In genomic region chr7:128405345-128406146, GRCh38 we compare ENCODE assay signal across 8 cellular contexts. TPM values are rescaled to one million over a fixed set of nuclear protein-coding genes. Genes with fewer than 3 reads are reported as not detected.
A peak's percentile ranks its signal among the peaks of the same experiment; 100 is the strongest.
DNase-seq lines count a peak whose midpoint lies in the region; ATAC-seq and TF ChIP-seq lines count a peak whose summit lies in the region.

No MANE protein-coding gene starts in this region.

- ATAC-seq in HG03045 (IDR thresholded peaks at IDR 0.05; ENCODE audit: unreplicated experiment), result no peak

- DNase-seq in EL (peak; percentile 50), coronary artery (ENCODE audit: low spot score) (no peak), lung microvascular endothelial cell (ENCODE audit: low read depth in 2 of 2) (peak; percentile 37 to 63), DMS153 treated with DMSO at 0.1 percent for 48 hours (lab: John Stamatoyannopoulos, UW; ENCODE audit: unreplicated experiment) (no peak)
- peak; percentile 35 for DNase-seq in Jurkat, Clone E6-1 (ENCODE audit: low read depth, low spot score)
- peak in 3 of 4 experiments; percentile 31 to 48 (median 32) for DNase-seq in activated CD4-positive, CD25-positive, alpha-beta regulatory T cell (lab: John Stamatoyannopoulos, UW)
- peak; percentile 26 to 36 for DNase-seq in stimulated activated CD8-positive, alpha-beta memory T cell treated with anti-CD3 and anti-CD28 coated beads, Interleukin-7, amount 100 ng/mL, for 48 hours (ENCODE audit: extremely low read depth in 1 of 2, low read depth in 1 of 2)

- peak overlapping the region; percentile 63 to 93 for H3K27ac ChIP-seq in coronary artery

- no peak for TF ChIP-seq CTCF in coronary artery (IDR thresholded peaks at IDR 0.05)

- H3K4me3 ChIP-seq in Jurkat, Clone E6-1 (ENCODE audit: low read length), result peak overlapping the region; percentile 82
- H3K4me3 ChIP-seq in coronary artery, result peak overlapping the region; percentile 92

RNA-seq across cellular contexts. Expression of gene IMPDH1, which starts 4.2 kb away (rescaled TPM):
- polyA plus RNA-seq in Jurkat, Clone E6-1 (2012; ENCODE audit: insufficient read depth, insufficient read length), result 67.9 TPM
- 32.7 and 42.5 TPM in 2 replicates for total RNA-seq in lung microvascular endothelial cell

RNA-seq across cellular contexts. Expression of gene PRRT4, which starts 44.1 kb away (rescaled TPM):
- 15.1 TPM for polyA plus RNA-seq in Jurkat, Clone E6-1 (2012; ENCODE audit: insufficient read depth, insufficient read length)
- total RNA-seq in lung microvascular endothelial cell, result not detected in 2 replicates

RNA-seq across cellular contexts. Expression of gene HILPDA, which starts 50.1 kb away (rescaled TPM):
- 27.8 TPM for polyA plus RNA-seq in Jurkat, Clone E6-1 (2012; ENCODE audit: insufficient read depth, insufficient read length)
- 6.8 and 8.9 TPM in 2 replicates for total RNA-seq in lung microvascular endothelial cell

Comparison
In these comparisons a context has a peak if more than half of its experiments do, and no peak if none do; other contexts are left out.
1. DNase-seq: peak in EL (single experiment), Jurkat, Clone E6-1 (single experiment), activated CD4-positive, CD25-positive, alpha-beta regulatory T cell (3 of 4), lung microvascular endothelial cell (2 of 2) and stimulated activated CD8-positive, alpha-beta memory T cell treated with anti-CD3 and anti-CD28 coated beads, Interleukin-7, amount 100 ng/mL, for 48 hours (2 of 2); none in coronary artery (single experiment) and DMS153 treated with DMSO at 0.1 percent for 48 hours (single experiment).